ENCODE assay signal across 8 cellular contexts in the genomic region with DNA sequence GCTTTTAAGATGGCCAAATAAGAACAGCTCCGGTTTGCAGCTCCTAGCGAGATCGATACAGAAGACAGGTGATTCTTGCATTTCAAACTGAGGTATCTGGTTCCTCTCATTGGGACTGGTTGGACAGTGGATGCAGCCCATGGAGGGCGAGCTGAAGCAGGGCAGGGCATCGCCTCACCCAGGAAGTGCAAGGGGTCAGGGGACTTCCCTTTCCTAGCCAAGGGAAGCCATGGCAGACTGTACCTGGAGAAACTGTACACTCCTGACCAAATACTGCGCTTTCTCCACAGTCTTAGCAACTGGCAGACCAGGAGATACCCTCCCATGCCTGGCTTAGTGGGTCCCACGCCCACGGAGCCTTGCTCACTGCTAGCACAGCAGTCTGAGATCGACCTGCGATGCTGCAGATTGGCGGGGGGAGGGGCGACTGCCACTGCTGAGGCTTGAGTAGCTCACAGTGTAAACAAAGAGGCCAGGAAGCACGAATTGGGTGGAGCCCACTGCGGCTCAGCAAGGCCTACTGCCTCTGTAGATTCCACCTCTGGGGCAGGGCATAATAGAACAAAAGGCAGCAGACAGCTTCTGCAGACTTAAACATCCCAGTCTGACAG. TPM values are rescaled to one million over a fixed set of nuclear protein-coding genes. Genes with fewer than 3 reads are reported as not detected.
DNase-seq lines count a peak whose midpoint lies in the region; ATAC-seq lines count a peak whose summit lies in the region.
"Not testable (repeated sequence)": the region's sequence is repeated elsewhere in the genome, so short reads cannot be mapped to it uniquely, and the experiment has no call there.

No MANE protein-coding gene starts in this region.

- POLR2A ChIA-PET in T-cell (lab: Charles Lee), result interaction anchor here in 1 of 2 donors (0.6 kb wide), 1 partner anchor 171 kb away, joined by 3 read pairs; no protein-coding TSS in a partner anchor

- H3K27ac ChIP-seq in rectal smooth muscle tissue (ENCODE audit: low read depth, low read length), result not testable (repeated sequence)

- intact Hi-C loops in left cardiac atrium (cut with DNase I), result not testable (repeated sequence)

- H3K27me3 ChIP-seq in rectal smooth muscle tissue (ENCODE audit: control insufficient read depth, insufficient read depth, low read length), result not testable (repeated sequence)

- CTCF ChIA-PET in T-cell (lab: Charles Lee), result interaction anchor here in 1 of 2 donors (1.0 to 1.7 kb wide), 3 partner anchors 10 to 524 kb away, joined by 3 to 7 read pairs (median 7); no protein-coding TSS in a partner anchor

- not testable (repeated sequence) for H3K36me3 ChIP-seq in rectal smooth muscle tissue (ENCODE audit: control insufficient read depth, insufficient read depth, low read length)

- H3K4me3 Mint-ChIP-seq in T-cell, result peak overlapping the region; percentile 25 to 79 (median 46)
- H3K4me3 Mint-ChIP-seq in stimulated activated naive CD8-positive, alpha-beta T cell treated with anti-CD3 and anti-CD28 coated beads, Interleukin-15, amount 100 ng/mL, for 72 hours, result peak overlapping the region; percentile 32 to 65

- H3K27me3 Mint-ChIP-seq in T-cell; stimulated activated naive CD8-positive, alpha-beta T cell treated with anti-CD3 and anti-CD28 coated beads, Interleukin-15, amount 100 ng/mL, for 72 hours: not testable (repeated sequence)

- H3K4me3 ChIP-seq in rectal smooth muscle tissue (ENCODE audit: low read length), result peak overlapping the region; percentile 46

- DNase-seq in ELF-1 (ENCODE audit: low read depth, low spot score) (peak; percentile 88), NCI-H2171 treated with DMSO at 0.1 percent for 48 hours (lab: John Stamatoyannopoulos, UW) (peak; percentile 32), T-cell (peak; percentile 39 to 84 (median 71)), amniotic epithelial cell (ENCODE audit: low read depth) (peak; percentile 58), left cardiac atrium (peak; percentile 38)
- DNase-seq in activated CD8-positive, alpha-beta memory T cell treated with anti-CD3 and anti-CD28 coated beads, Interleukin-2, amount 50 U/mL, for 24 hours (ENCODE audit: extremely low read depth), result peak; percentile 9
- DNase-seq in stimulated activated naive CD8-positive, alpha-beta T cell treated with anti-CD3 and anti-CD28 coated beads, Interleukin-15, amount 100 ng/mL, for 72 hours, result peak; percentile 24 to 54

- not testable (repeated sequence) for H3K4me1 ChIP-seq in rectal smooth muscle tissue (ENCODE audit: control insufficient read depth, insufficient read depth, low read length)

- H3K9me3 Mint-ChIP-seq in T-cell, result peaks cover 6 to 24% (median 17%) of the 10 kb centered on the region in 3 donors
- H3K9me3 Mint-ChIP-seq in stimulated activated naive CD8-positive, alpha-beta T cell treated with anti-CD3 and anti-CD28 coated beads, Interleukin-15, amount 100 ng/mL, for 72 hours, result peaks cover 16 to 35% of the 10 kb centered on the region in 2 donors

- H3K9ac ChIP-seq in rectal smooth muscle tissue (ENCODE audit: low read length), result not testable (repeated sequence)

- H3K27ac Mint-ChIP-seq in T-cell, result peak overlapping the region; percentile 92 to 95
- peak overlapping the region; percentile 46 to 81 for H3K27ac Mint-ChIP-seq in stimulated activated naive CD8-positive, alpha-beta T cell treated with anti-CD3 and anti-CD28 coated beads, Interleukin-15, amount 100 ng/mL, for 72 hours

- peaks cover 59 to 68% (median 63%) of the 10 kb centered on the region in 3 donors for H3K4me1 Mint-ChIP-seq in T-cell
- H3K4me1 Mint-ChIP-seq in stimulated activated naive CD8-positive, alpha-beta T cell treated with anti-CD3 and anti-CD28 coated beads, Interleukin-15, amount 100 ng/mL, for 72 hours, result peaks cover 41% of the 10 kb centered on the region

- peak; percentile 75 to 94 (median 90) for ATAC-seq in T-cell (replicated peaks in 1 of 4)
- not testable (repeated sequence) for ATAC-seq in left cardiac atrium
- peak; percentile 71 for ATAC-seq in stimulated activated naive CD8-positive, alpha-beta T cell treated with anti-CD3 and anti-CD28 coated beads, Interleukin-15, amount 100 ng/mL, for 72 hours

- H3K36me3 Mint-ChIP-seq in T-cell, result peaks cover 17% of the 10 kb centered on the region

RNA-seq across cellular contexts. Expression of gene PARVA, which starts 11.3 kb away (rescaled TPM):
- total RNA-seq in T-cell (under 1 TPM; 0.41 to 0.93 (median 0.75) TPM), left cardiac atrium (100 to 1,000 TPM in 1 of 2 donors, 10 to 100 TPM in 1; 66.5 to 105 TPM)

Comparison
In these comparisons a context has a peak if more than half of its experiments do, and no peak if none do; other contexts are left out.
1. DNase-seq: peak in every context shown above with its lines; median percentile 88 in ELF-1; 71 in T-cell; 58 in amniotic epithelial cell; 39 in stimulated activated naive CD8-positive, alpha-beta T cell treated with anti-CD3 and anti-CD28 coated beads, Interleukin-15, amount 100 ng/mL, for 72 hours; 38 in left cardiac atrium; 32 in NCI-H2171 treated with DMSO at 0.1 percent for 48 hours; 9 in activated CD8-positive, alpha-beta memory T cell treated with anti-CD3 and anti-CD28 coated beads, Interleukin-2, amount 50 U/mL, for 24 hours.
2. RNA of gene PARVA, which starts 11.3 kb away (total RNA-seq): 66.5 to 105 TPM in left cardiac atrium; 0.41 to 0.93 TPM in T-cell; every median in the first group is over 10 times any median in the second.